8 cellular contexts compared by ENCODE assay signal in the genomic region with DNA sequence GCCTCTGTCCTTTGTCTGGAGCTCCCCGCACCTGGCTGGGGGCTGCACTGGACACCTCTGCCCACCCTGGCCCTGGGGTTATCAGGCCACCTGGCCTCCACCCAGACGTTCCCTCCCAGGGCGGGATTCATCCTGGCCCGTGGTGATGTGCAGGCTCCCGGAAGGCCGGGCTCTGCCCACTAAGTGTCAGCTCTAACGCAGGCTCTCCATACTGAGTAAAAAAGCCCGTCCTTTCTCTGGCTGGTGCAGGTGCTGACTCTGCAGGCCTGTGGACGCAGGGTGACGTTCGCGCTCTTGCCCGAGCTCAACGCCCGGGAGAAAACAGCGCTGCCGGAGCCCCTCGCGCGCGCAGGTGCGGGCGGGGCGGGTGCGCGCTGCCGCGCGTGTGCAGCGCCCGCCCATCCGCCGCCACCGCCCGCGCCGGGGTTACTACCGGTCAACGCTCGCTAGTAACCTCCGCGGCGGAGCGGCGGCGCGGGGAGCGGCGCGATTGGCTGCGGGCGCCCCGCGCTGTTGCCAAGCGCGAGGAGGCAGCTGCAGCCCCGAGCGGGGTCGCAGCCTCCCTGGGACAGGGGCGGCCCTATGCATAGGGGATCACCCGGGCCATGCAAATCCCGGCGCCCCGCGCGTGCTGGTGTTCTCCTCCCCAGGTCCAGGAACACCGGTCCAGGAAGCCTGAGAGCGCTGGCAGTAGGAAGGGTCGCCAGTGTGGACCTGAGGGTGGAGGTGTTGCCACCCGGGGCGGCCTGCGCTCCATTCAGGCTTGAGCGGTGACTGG. TPM values are rescaled to one million over a fixed set of nuclear protein-coding genes. Genes with fewer than 3 reads are reported as not detected.
DNase-seq lines count a peak whose midpoint lies in the region; ATAC-seq lines count a peak whose summit lies in the region.

No MANE protein-coding gene starts in this region.

- H2AK5ac ChIP-seq in mesendoderm (ENCODE audit: low read length), result no peak overlapping the region

- no peak overlapping the region for H4K8ac ChIP-seq in mesendoderm (ENCODE audit: low read depth, low read length)

- no peak overlapping the region for H2BK120ac ChIP-seq in mesendoderm (ENCODE audit: low read depth, low read length)

- no peak overlapping the region for H3K4me3 ChIP-seq in mesendoderm (ENCODE audit: low read length)

- no peak overlapping the region for H3K23ac ChIP-seq in mesendoderm (ENCODE audit: low read length)

- H3K56ac ChIP-seq in mesendoderm (ENCODE audit: low read length), result peak overlapping the region; percentile 76

- no CpG with 5 or more reads among the region's 73 CpGs for WGBS in mesendoderm (ENCODE audit: extremely low coverage, insufficient coverage, low lambda C conversion rate)

- H3K36me3 ChIP-seq in mesendoderm (ENCODE audit: control insufficient read depth, insufficient read depth, low read length), result no peaks in the 10 kb centered on the region

- DNase-seq in DMS114 treated with DMSO at 0.1 percent for 48 hours (lab: John Stamatoyannopoulos, UW; ENCODE audit: unreplicated experiment), result peak; percentile 7
- peak; percentile 76 for DNase-seq in NCI-H510A treated with DMSO at 0.1 percent for 48 hours (lab: John Stamatoyannopoulos, UW)
- DNase-seq in activated CD8-positive, alpha-beta memory T cell treated with anti-CD3 and anti-CD28 coated beads for 24 hours, result peak; percentile 84
- DNase-seq in effector CD4-positive, alpha-beta T cell, result peak; percentile 84
- DNase-seq in mesendoderm, result peak; percentile 79
- peak; percentile 62 for DNase-seq in stimulated activated CD8-positive, alpha-beta memory T cell treated with anti-CD3 and anti-CD28 coated beads, Interleukin-12 subunit alpha, Interleukin-12 subunit beta, amount 100 ng/mL, for 24 hours (ENCODE audit: extremely low read depth)
- no peak for DNase-seq in UCSD-AML1 (lab: John Stamatoyannopoulos, UW; ENCODE audit: unreplicated experiment)

- peak; percentile 38 for ATAC-seq in HG02678 (IDR thresholded peaks at IDR 0.05; ENCODE audit: unreplicated experiment)

- no peak overlapping the region for H4K5ac ChIP-seq in mesendoderm (ENCODE audit: low read length)

- H3K27me3 ChIP-seq in mesendoderm (ENCODE audit: insufficient read depth, low read length, poor library complexity), result no peaks in the 10 kb centered on the region

- no peaks in the 10 kb centered on the region for H3K79me2 ChIP-seq in mesendoderm (ENCODE audit: control insufficient read depth, insufficient read depth, low read length)

- H3K4me1 ChIP-seq in mesendoderm (ENCODE audit: control insufficient read depth, low read depth, low read length), result peaks cover 2% of the 10 kb centered on the region

- no peak overlapping the region for H3K27ac ChIP-seq in mesendoderm (ENCODE audit: low read depth, low read length)

- no peak overlapping the region for H3K4ac ChIP-seq in mesendoderm (ENCODE audit: low read depth, low read length)

- no peaks in the 10 kb centered on the region for H3K79me1 ChIP-seq in mesendoderm (ENCODE audit: low read length)

- H3K18ac ChIP-seq in mesendoderm (ENCODE audit: low read length), result no peak overlapping the region

- no peak overlapping the region for H2BK5ac ChIP-seq in mesendoderm (ENCODE audit: low read length)

- H3K9ac ChIP-seq in mesendoderm (ENCODE audit: low read length), result peak overlapping the region; percentile 19

- peak overlapping the region; percentile 73 for H3K4me2 ChIP-seq in mesendoderm (ENCODE audit: low read length)

- no peak overlapping the region for H2BK15ac ChIP-seq in mesendoderm (replicated peaks; ENCODE audit: low read depth)

RNA-seq across cellular contexts. Expression of gene ABCG1, which starts 15.7 kb away (rescaled TPM):
- polyA plus RNA-seq in mesendoderm (2013, experiment 1 of 2), result 0.21 TPM
- polyA plus RNA-seq in mesendoderm (2013, experiment 2 of 2), result 0.27 TPM
